In genomic region chr2:172096661-172097547, GRCh38 we compare ENCODE assay signal across 9 cellular contexts. TPM values are rescaled to one million over a fixed set of nuclear protein-coding genes. Genes with fewer than 3 reads are reported as not detected.
DNase-seq lines count a peak whose midpoint lies in the region; ATAC-seq, FAIRE-seq and TF ChIP-seq lines count a peak whose summit lies in the region.
"Had no signal": no experiment of that assay in that cellular context is flagged by ENCODE, and none has a peak within 500 bp of the region (broad histone marks: within the 10 kb centered on the region; RNA-seq: fewer than 3 reads in every experiment).

No MANE protein-coding gene starts in this region.

- peaks cover 60% of the 10 kb centered on the region for H3K4me1 ChIP-seq in HepG2 (ENCODE audit: insufficient read depth, low read length)

- CTCF ChIA-PET in activated naive CD4-positive, alpha-beta T cell treated with anti-CD3 and anti-CD28 coated beads for 36 hours (lab: Charles Lee), result interaction anchor here (0.8 kb wide), 1 partner anchor 390 kb away, joined by 3 read pairs; no protein-coding TSS in a partner anchor
- CTCF ChIA-PET in HepG2 (lab: Yijun Ruan, JAX; ENCODE audit: low intra/inter-chr PET ratio, low total read pairs), result no interaction called here

- no peaks in the 10 kb centered on the region for H3K9me3 Mint-ChIP-seq in activated naive CD4-positive, alpha-beta T cell treated with anti-CD3 and anti-CD28 coated beads for 36 hours
- peaks cover 0 to 5% (median 0%) of the 10 kb centered on the region in 5 experiments for H3K9me3 Mint-ChIP-seq in brain

- peaks cover 50% of the 10 kb centered on the region for H3K4me1 Mint-ChIP-seq in activated naive CD4-positive, alpha-beta T cell treated with anti-CD3 and anti-CD28 coated beads for 36 hours (ENCODE audit: low read depth)
- H3K4me1 Mint-ChIP-seq in brain, result peaks cover 52% of the 10 kb centered on the region

- H3K79me2 ChIP-seq in HepG2 (ENCODE audit: insufficient read depth, low read length), result no peaks in the 10 kb centered on the region

- POLR2A ChIA-PET in HepG2 (lab: Yijun Ruan, JAX), result interaction anchor here (0.6 to 2.9 kb wide), 3 partner anchors 12 to 305 kb away, joined by 3 to 16 read pairs (median 5); partner anchors contain the start of gene DLX1

- DNase-seq in activated naive CD4-positive, alpha-beta T cell treated with anti-CD3 and anti-CD28 coated beads for 36 hours, result no peak
- DNase-seq in activated naive CD4-positive, alpha-beta T cell treated with anti-CD3 and anti-CD28 coated beads, Interleukin-2, amount 50 U/mL, for 16 hours, result no peak
- DNase-seq in NCI-H226 (peak; percentile 96), HepG2 (ENCODE audit: low spot score) (no peak)

- H3K27me3 Mint-ChIP-seq in activated naive CD4-positive, alpha-beta T cell treated with anti-CD3 and anti-CD28 coated beads for 36 hours (ENCODE audit: low read depth), result peaks cover 74% of the 10 kb centered on the region
- H3K27me3 Mint-ChIP-seq in brain, result peaks cover 78% of the 10 kb centered on the region

- peak overlapping the region; percentile 49 for H3K4me3 Mint-ChIP-seq in activated naive CD4-positive, alpha-beta T cell treated with anti-CD3 and anti-CD28 coated beads for 36 hours
- peak overlapping the region; percentile 77 to 87 (median 84) for H3K4me3 Mint-ChIP-seq in brain

- TF ChIP-seq CTCF in brain (conservative IDR thresholded peaks at IDR 0.05) (no peak), HepG2 (CRISPR knock-in tag; IDR thresholded peaks at IDR 0.05) (no peak)

- H3K36me3 ChIP-seq in HepG2 (replicated peaks in 1 of 2; ENCODE audit: control insufficient read depth in 1 of 2, insufficient read depth in 2 of 2, low read length in 2 of 2), result no peaks in the 10 kb centered on the region

- peaks cover 20 to 83% of the 10 kb centered on the region in 2 experiments for H3K27me3 ChIP-seq in HepG2 (ENCODE audit: control insufficient read depth in 1 of 2, insufficient read depth in 2 of 2, low read length in 2 of 2)

- no peak overlapping the region for H2AFZ ChIP-seq in HepG2 (ENCODE audit: low read length)

- FAIRE-seq in HepG2 (lab: Jason Lieb, UNC), result no peak
- FAIRE-seq: endometrium had no signal

- no peaks in the 10 kb centered on the region for H3K9me3 ChIP-seq in HepG2 (ENCODE audit: low read length)

- H3K9ac ChIP-seq in HepG2 (ENCODE audit: insufficient read depth, low read depth, low read length), result peak overlapping the region; percentile 30; the same call in 1 of the 2 replicates

- intact Hi-C loops in activated naive CD4-positive, alpha-beta T cell treated with anti-CD3 and anti-CD28 coated beads for 36 hours (cut with micrococcal nuclease), result loop anchor here (5.0 kb wide), 3 partner anchors 780 to 1275 kb away; no protein-coding TSS in a partner anchor
- intact Hi-C loops in HepG2 (cut with micrococcal nuclease; ENCODE audit: unreplicated experiment), result no loop called here

- no peak for TF ChIP-seq POLR2A in HepG2 (IDR thresholded peaks at IDR 0.05; ENCODE audit: insufficient read depth in 1 of 2, low read depth in 2 of 2, low read length in 2 of 2)

- BruUV-seq in HepG2 (replicated peaks; lab: Mats Ljungman, UMichigan), result no TSS peak

- peak overlapping the region; percentile 93 for H3K4me2 ChIP-seq in HepG2 (ENCODE audit: low read depth, low read length)

- H3K27ac Mint-ChIP-seq in activated naive CD4-positive, alpha-beta T cell treated with anti-CD3 and anti-CD28 coated beads for 36 hours, result no peak overlapping the region
- peak overlapping the region in 4 of 5 experiments; percentile 16 to 95 (median 68) for H3K27ac Mint-ChIP-seq in brain

- no peak for TF ChIP-seq RAD21 in HepG2 (CRISPR knock-in tag; IDR thresholded peaks at IDR 0.05)

- TF ChIP-seq EP300 in HepG2 (IDR thresholded peaks at IDR 0.05; ENCODE audit: low read depth in 2 of 2, low read length in 2 of 2), result no peak
- TF ChIP-seq EP300 in HepG2 (CRISPR knock-in tag; IDR thresholded peaks at IDR 0.05; ENCODE audit: borderline replicate concordance), result no peak

- peak; percentile 13 for ATAC-seq in HepG2
- ATAC-seq in GM21515 (IDR thresholded peaks at IDR 0.05; ENCODE audit: unreplicated experiment), result no peak
- no peak for ATAC-seq in GM18498 (IDR thresholded peaks at IDR 0.05; ENCODE audit: unreplicated experiment)
- ATAC-seq in HG02852 (IDR thresholded peaks at IDR 0.05; ENCODE audit: unreplicated experiment), result no peak

- H3K4me3 ChIP-seq in HepG2 (replicated peaks in 1 of 3; ENCODE audit: insufficient read depth in 1 of 3, low read depth in 2 of 3, low read length in 3 of 3), result peak overlapping the region; percentile 60 to 77 (median 61)

- in situ Hi-C loops in HepG2 (cut with HindIII; ENCODE audit: extremely low pct_ligation_motif_present, low pct_unique_long_range_greater_than_20kb), result no loop called here

- H3K36me3 Mint-ChIP-seq in activated naive CD4-positive, alpha-beta T cell treated with anti-CD3 and anti-CD28 coated beads for 36 hours (ENCODE audit: low read depth), result no peaks in the 10 kb centered on the region
- peaks cover 10% of the 10 kb centered on the region for H3K36me3 Mint-ChIP-seq in brain

- no peak overlapping the region for H3K27ac ChIP-seq in HepG2 (ENCODE audit: extremely low read length, insufficient read depth, low read length)

- 2% methylated on average over 31 of the region's 53 CpGs for WGBS in HepG2 (ENCODE audit: low lambda C conversion rate)

- H4K20me1 ChIP-seq in HepG2 (ENCODE audit: insufficient read depth, low read length), result peaks cover 6% of the 10 kb centered on the region; the same call in 1 of the 2 replicates

RNA-seq across cellular contexts. Expression of gene DLX2, which starts 5.8 kb away (rescaled TPM):
- total RNA-seq in activated naive CD4-positive, alpha-beta T cell treated with anti-CD3 and anti-CD28 coated beads for 36 hours, result not detected
- polyA plus RNA-seq in brain (ENCODE audit: insufficient read depth, low read depth, low replicate concordance) (0.17 TPM), HepG2 (2011; rRNA removed) (0.07 TPM in 2 replicates)
- total RNA-seq in HepG2 (2016; rRNA removed; fragmentation: Illumina TruSeq; extraction: Trizol), result 0.15 TPM in 1 of 2 replicates, not detected in the other
- 0.09 TPM in 1 of 2 replicates, not detected in the other for total RNA-seq in HepG2 (2016; cell fraction: cytosol; rRNA removed; fragmentation: Illumina TruSeq; extraction: Trizol; ENCODE audit: low read depth)
- 0.09 TPM in 1 of 2 replicates, not detected in the other for total RNA-seq in HepG2 (2016; cell fraction: insoluble cytoplasmic fraction; rRNA removed; fragmentation: Illumina TruSeq; extraction: Trizol)
- 0.06 and 0.17 TPM in 2 replicates for total RNA-seq in HepG2 (2016; cell fraction: membrane; rRNA removed; fragmentation: Illumina TruSeq; extraction: Trizol)
- not detected in 2 replicates for total RNA-seq in HepG2 (2016; cell fraction: nucleus; rRNA removed; fragmentation: Illumina TruSeq; extraction: Trizol)
- 0.04 and 0.05 TPM in 2 replicates for polyA plus RNA-seq in HepG2 (2011; cell fraction: cytosol; rRNA removed)
- polyA plus RNA-seq in HepG2 (2011; cell fraction: nucleus; rRNA removed), result 0.29 and 0.59 TPM in 2 replicates
- 0.17 and 0.25 TPM in 2 replicates for polyA plus RNA-seq in HepG2 (2012)
- 0.07 and 0.12 TPM in 2 replicates for polyA plus RNA-seq in HepG2 (2016; cell fraction: cytosol; fragmentation: Illumina TruSeq; extraction: Trizol; ENCODE audit: low read depth)
- 0.25 and 0.37 TPM in 2 replicates for polyA plus RNA-seq in HepG2 (2016; cell fraction: insoluble cytoplasmic fraction; fragmentation: Illumina TruSeq; extraction: Trizol; ENCODE audit: low read depth)
- 0.21 and 0.24 TPM in 2 replicates for polyA plus RNA-seq in HepG2 (2016; cell fraction: membrane; fragmentation: Illumina TruSeq; extraction: Trizol; ENCODE audit: low read depth)
- 0.36 and 0.59 TPM in 2 replicates for polyA plus RNA-seq in HepG2 (2016; cell fraction: nucleus; fragmentation: Illumina TruSeq; extraction: Trizol; ENCODE audit: insufficient read depth, low read depth)
- 0.07 and 0.10 TPM in 2 replicates for polyA minus RNA-seq in HepG2 (2011; rRNA and poly(A)+ RNA removed; ENCODE audit: low replicate concordance)
- 0.20 and 0.44 TPM in 2 replicates for polyA minus RNA-seq in HepG2 (2011; cell fraction: cytosol; rRNA and poly(A)+ RNA removed)
- polyA minus RNA-seq in HepG2 (2011; cell fraction: nucleus; rRNA and poly(A)+ RNA removed), result not detected in 2 replicates

RNA-seq across cellular contexts. Expression of gene DLX1, which starts 11.6 kb away (rescaled TPM):
- total RNA-seq in activated naive CD4-positive, alpha-beta T cell treated with anti-CD3 and anti-CD28 coated beads for 36 hours, result not detected
- polyA plus RNA-seq in brain (ENCODE audit: insufficient read depth, low read depth, low replicate concordance) (0.63 TPM), HepG2 (2011; rRNA removed) (0.69 and 0.86 TPM in 2 replicates)
- total RNA-seq in HepG2 (2016; rRNA removed; fragmentation: Illumina TruSeq; extraction: Trizol), result 0.18 TPM in 1 of 2 replicates, not detected in the other
- total RNA-seq in HepG2 (2016; cell fraction: cytosol; rRNA removed; fragmentation: Illumina TruSeq; extraction: Trizol; ENCODE audit: low read depth), result not detected in 2 replicates
- 0.13 and 0.52 TPM in 2 replicates for total RNA-seq in HepG2 (2016; cell fraction: insoluble cytoplasmic fraction; rRNA removed; fragmentation: Illumina TruSeq; extraction: Trizol)
- 0.09 TPM in 1 of 2 replicates, not detected in the other for total RNA-seq in HepG2 (2016; cell fraction: membrane; rRNA removed; fragmentation: Illumina TruSeq; extraction: Trizol)
- 0.25 and 0.37 TPM in 2 replicates for total RNA-seq in HepG2 (2016; cell fraction: nucleus; rRNA removed; fragmentation: Illumina TruSeq; extraction: Trizol)
- 0.40 and 0.47 TPM in 2 replicates for polyA plus RNA-seq in HepG2 (2011; cell fraction: cytosol; rRNA removed)
- 3.0 and 3.7 TPM in 2 replicates for polyA plus RNA-seq in HepG2 (2011; cell fraction: nucleus; rRNA removed)
- 0.32 and 0.51 TPM in 2 replicates for polyA plus RNA-seq in HepG2 (2012)
- polyA plus RNA-seq in HepG2 (2016; cell fraction: cytosol; fragmentation: Illumina TruSeq; extraction: Trizol; ENCODE audit: low read depth), result 0.19 TPM in 1 of 2 replicates, not detected in the other
- polyA plus RNA-seq in HepG2 (2016; cell fraction: insoluble cytoplasmic fraction; fragmentation: Illumina TruSeq; extraction: Trizol; ENCODE audit: low read depth), result 0.27 and 0.41 TPM in 2 replicates
- 0.09 and 0.16 TPM in 2 replicates for polyA plus RNA-seq in HepG2 (2016; cell fraction: membrane; fragmentation: Illumina TruSeq; extraction: Trizol; ENCODE audit: low read depth)
- polyA plus RNA-seq in HepG2 (2016; cell fraction: nucleus; fragmentation: Illumina TruSeq; extraction: Trizol; ENCODE audit: insufficient read depth, low read depth), result 0.94 TPM in 1 of 2 replicates, not detected in the other
- 0.89 and 1.8 TPM in 2 replicates for polyA minus RNA-seq in HepG2 (2011; rRNA and poly(A)+ RNA removed; ENCODE audit: low replicate concordance)
- 0.40 and 1.1 TPM in 2 replicates for polyA minus RNA-seq in HepG2 (2011; cell fraction: cytosol; rRNA and poly(A)+ RNA removed)
- 1.8 and 2.2 TPM in 2 replicates for polyA minus RNA-seq in HepG2 (2011; cell fraction: nucleus; rRNA and poly(A)+ RNA removed)
